ENCODE assay signal across 1 cellular context in the genomic region with DNA sequence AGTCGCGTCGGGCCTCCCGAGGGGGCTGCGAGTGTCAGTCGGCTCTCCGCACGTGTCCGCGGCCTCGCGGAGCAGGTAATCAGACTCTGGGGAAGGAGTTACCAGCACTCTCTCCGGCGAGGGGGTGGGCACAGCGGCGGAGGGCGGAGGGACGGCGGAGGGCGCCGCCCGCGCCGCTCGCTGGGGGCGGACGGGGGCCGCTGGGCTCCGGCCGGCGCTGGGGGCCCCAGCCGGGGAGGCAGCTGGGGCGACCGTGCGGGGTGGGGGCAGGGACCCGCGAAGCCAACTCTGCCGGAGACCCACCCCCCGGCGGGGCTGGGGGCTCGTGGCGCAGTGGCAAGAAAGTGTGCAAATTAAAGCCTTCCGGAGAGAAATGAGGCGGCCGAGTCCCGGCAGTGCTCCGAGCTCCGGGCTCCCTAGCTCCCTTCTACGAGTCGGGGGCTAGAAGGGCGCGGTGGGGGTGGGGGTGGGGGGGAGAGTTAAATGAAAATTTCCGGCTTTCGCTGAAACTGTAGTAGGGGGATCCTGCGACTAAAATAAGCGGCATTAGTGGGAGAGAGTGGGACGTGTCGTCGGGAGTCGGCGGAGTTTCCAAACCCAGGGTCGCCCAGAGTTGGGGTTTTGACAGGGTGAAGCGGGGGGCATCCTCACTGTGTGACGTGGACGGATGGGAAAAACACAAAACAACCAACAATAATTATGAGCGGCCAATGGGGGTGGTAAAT.
TF ChIP-seq lines count a peak whose summit lies in the region.

A gene (minus strand): TSS at position 85 of the 725 bp plus-strand sequence. CDS start 3,250 bp downstream, outside the sequence.

TF ChIP-seq in GM12878, 131 proteins besides CTCF, POLR2A, EP300 and RAD21 (continued from another document):
- TF ChIP-seq FOS (IDR thresholded peaks at IDR 0.05; ENCODE audit: borderline replicate concordance, extremely low read depth, insufficient read length) (no peak), PAX8 (IDR thresholded peaks at IDR 0.05) (no peak), HDGF (IDR thresholded peaks at IDR 0.05) (no peak), SPI1 (IDR thresholded peaks at IDR 0.05; ENCODE audit: borderline replicate concordance, insufficient read depth, low read depth, low read length) (no peak), NFXL1 (IDR thresholded peaks at IDR 0.05; ENCODE audit: borderline replicate concordance) (no peak), SREBF1 (IDR thresholded peaks at IDR 0.05; ENCODE audit: low read length) (no peak), ZNF24 (IDR thresholded peaks at IDR 0.05) (no peak), ZSCAN29 (IDR thresholded peaks at IDR 0.05) (no peak), EGR1 (IDR thresholded peaks at IDR 0.05; ENCODE audit: borderline replicate concordance in 1 of 2, low read depth in 2 of 2, low read length in 2 of 2) (peak in 1 of 2 experiments; percentile 64; a peak in 1 of 3 replicates), MEF2A (IDR thresholded peaks at IDR 0.05; ENCODE audit: insufficient read depth, low read depth, low read length) (no peak), NR2C2 (IDR thresholded peaks at IDR 0.05; ENCODE audit: borderline replicate concordance, control insufficient read depth, insufficient read length, low read depth) (no peak), NRF1 (conservative IDR thresholded peaks at IDR 0.05; ENCODE audit: low read depth, low read length) (no peak), ASH2L (IDR thresholded peaks at IDR 0.05; ENCODE audit: borderline replicate concordance, low read depth) (no peak), SIX5 (IDR thresholded peaks at IDR 0.05; ENCODE audit: low read depth, low read length, severe bottlenecking) (no peak), CREB1 (IDR thresholded peaks at IDR 0.05; ENCODE audit: low read depth) (peak; percentile 56), KDM1A (IDR thresholded peaks at IDR 0.05; ENCODE audit: borderline replicate concordance) (no peak)
- TF ChIP-seq, protein P1, sequence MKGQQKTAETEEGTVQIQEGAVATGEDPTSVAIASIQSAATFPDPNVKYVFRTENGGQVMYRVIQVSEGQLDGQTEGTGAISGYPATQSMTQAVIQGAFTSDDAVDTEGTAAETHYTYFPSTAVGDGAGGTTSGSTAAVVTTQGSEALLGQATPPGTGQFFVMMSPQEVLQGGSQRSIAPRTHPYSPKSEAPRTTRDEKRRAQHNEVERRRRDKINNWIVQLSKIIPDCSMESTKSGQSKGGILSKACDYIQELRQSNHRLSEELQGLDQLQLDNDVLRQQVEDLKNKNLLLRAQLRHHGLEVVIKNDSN (IDR thresholded peaks at IDR 0.05; ENCODE audit: borderline replicate concordance, extremely low read length, insufficient read depth, low read depth, low read length) = peak; percentile 17
- TF ChIP-seq, protein P2, sequence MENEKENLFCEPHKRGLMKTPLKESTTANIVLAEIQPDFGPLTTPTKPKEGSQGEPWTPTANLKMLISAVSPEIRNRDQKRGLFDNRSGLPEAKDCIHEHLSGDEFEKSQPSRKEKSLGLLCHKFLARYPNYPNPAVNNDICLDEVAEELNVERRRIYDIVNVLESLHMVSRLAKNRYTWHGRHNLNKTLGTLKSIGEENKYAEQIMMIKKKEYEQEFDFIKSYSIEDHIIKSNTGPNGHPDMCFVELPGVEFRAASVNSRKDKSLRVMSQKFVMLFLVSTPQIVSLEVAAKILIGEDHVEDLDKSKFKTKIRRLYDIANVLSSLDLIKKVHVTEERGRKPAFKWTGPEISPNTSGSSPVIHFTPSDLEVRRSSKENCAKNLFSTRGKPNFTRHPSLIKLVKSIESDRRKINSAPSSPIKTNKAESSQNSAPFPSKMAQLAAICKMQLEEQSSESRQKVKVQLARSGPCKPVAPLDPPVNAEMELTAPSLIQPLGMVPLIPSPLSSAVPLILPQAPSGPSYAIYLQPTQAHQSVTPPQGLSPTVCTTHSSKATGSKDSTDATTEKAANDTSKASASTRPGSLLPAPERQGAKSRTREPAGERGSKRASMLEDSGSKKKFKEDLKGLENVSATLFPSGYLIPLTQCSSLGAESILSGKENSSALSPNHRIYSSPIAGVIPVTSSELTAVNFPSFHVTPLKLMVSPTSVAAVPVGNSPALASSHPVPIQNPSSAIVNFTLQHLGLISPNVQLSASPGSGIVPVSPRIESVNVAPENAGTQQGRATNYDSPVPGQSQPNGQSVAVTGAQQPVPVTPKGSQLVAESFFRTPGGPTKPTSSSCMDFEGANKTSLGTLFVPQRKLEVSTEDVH (IDR thresholded peaks at IDR 0.05; ENCODE audit: low read depth, partially characterized antibody) = no peak
- TF ChIP-seq, protein P3, sequence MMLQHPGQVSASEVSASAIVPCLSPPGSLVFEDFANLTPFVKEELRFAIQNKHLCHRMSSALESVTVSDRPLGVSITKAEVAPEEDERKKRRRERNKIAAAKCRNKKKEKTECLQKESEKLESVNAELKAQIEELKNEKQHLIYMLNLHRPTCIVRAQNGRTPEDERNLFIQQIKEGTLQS (IDR thresholded peaks at IDR 0.05; ENCODE audit: borderline replicate concordance, extremely low read depth, low read depth, low read length) = no peak
- TF ChIP-seq, protein P4, sequence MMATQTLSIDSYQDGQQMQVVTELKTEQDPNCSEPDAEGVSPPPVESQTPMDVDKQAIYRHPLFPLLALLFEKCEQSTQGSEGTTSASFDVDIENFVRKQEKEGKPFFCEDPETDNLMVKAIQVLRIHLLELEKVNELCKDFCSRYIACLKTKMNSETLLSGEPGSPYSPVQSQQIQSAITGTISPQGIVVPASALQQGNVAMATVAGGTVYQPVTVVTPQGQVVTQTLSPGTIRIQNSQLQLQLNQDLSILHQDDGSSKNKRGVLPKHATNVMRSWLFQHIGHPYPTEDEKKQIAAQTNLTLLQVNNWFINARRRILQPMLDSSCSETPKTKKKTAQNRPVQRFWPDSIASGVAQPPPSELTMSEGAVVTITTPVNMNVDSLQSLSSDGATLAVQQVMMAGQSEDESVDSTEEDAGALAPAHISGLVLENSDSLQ (IDR thresholded peaks at IDR 0.05) = no peak
- TF ChIP-seq, protein P5, sequence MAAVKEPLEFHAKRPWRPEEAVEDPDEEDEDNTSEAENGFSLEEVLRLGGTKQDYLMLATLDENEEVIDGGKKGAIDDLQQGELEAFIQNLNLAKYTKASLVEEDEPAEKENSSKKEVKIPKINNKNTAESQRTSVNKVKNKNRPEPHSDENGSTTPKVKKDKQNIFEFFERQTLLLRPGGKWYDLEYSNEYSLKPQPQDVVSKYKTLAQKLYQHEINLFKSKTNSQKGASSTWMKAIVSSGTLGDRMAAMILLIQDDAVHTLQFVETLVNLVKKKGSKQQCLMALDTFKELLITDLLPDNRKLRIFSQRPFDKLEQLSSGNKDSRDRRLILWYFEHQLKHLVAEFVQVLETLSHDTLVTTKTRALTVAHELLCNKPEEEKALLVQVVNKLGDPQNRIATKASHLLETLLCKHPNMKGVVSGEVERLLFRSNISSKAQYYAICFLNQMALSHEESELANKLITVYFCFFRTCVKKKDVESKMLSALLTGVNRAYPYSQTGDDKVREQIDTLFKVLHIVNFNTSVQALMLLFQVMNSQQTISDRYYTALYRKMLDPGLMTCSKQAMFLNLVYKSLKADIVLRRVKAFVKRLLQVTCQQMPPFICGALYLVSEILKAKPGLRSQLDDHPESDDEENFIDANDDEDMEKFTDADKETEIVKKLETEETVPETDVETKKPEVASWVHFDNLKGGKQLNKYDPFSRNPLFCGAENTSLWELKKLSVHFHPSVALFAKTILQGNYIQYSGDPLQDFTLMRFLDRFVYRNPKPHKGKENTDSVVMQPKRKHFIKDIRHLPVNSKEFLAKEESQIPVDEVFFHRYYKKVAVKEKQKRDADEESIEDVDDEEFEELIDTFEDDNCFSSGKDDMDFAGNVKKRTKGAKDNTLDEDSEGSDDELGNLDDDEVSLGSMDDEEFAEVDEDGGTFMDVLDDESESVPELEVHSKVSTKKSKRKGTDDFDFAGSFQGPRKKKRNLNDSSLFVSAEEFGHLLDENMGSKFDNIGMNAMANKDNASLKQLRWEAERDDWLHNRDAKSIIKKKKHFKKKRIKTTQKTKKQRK (IDR thresholded peaks at IDR 0.05; ENCODE audit: low read depth, low read length) = no peak
